Comparison of ENCODE assay signal across 25 cellular contexts in genomic region chr1:95733031-95733430, GRCh38.
"Had no signal": no experiment of that assay in that cellular context is flagged by ENCODE, and none has a peak within 500 bp of the region (broad histone marks: within the 10 kb centered on the region; RNA-seq: fewer than 3 reads in every experiment).

No MANE protein-coding gene starts in this region.

- H3K27ac ChIP-seq: ascending aorta, SJCRH30, SK-N-MC had no signal

- H3K4me1 ChIP-seq: ascending aorta, SJCRH30 had no signal

- H3K9me3 ChIP-seq: ascending aorta, SJCRH30 had no signal

- H3K4me3 ChIP-seq: ascending aorta, SJCRH30, SK-N-MC had no signal

- H3K27me3 ChIP-seq: ascending aorta, SJCRH30 had no signal

- DNase-seq: activated CD4-positive, alpha-beta T cell treated with anti-CD3 and anti-CD28 coated beads for 36 hours; activated CD4-positive, alpha-beta T cell treated with anti-CD3 and anti-CD28 coated beads, Interleukin-2, amount 10 ng/mL, durations not matched to agents 7 days and 5 days; activated CD4-positive, alpha-beta T cell treated with anti-CD3 and anti-CD28 coated beads, Interleukin-2, amount 50 U/mL, for 48 hours; activated CD8-positive, alpha-beta T cell treated with anti-CD3 and anti-CD28 coated beads, Interleukin-2, amount 10 ng/mL, durations not matched to agents 7 days and 5 days; activated gamma-delta T cell; activated naive CD4-positive, alpha-beta T cell treated with Interleukin-2 at 50 U/mL for 16 hours; activated naive CD8-positive, alpha-beta T cell treated with anti-CD3 and anti-CD28 coated beads, Interleukin-2, amount 10 ng/mL, durations not matched to agents 7 days and 5 days; activated T-cell treated with anti-CD3 and anti-CD28 coated beads, Interleukin-2, amount 50 U/mL, for 24 hours; amygdala; NCI-H1092 treated with DMSO at 0.1 percent for 48 hours; NCI-H1417; NCI-H146; NCI-H187 treated with DMSO at 0.1 percent for 48 hours; NCI-H2081; NCI-H2171 treated with DMSO at 0.1 percent for 48 hours; NCI-H226; NCI-H524 treated with DMSO at 0.1 percent for 48 hours; SHP77; SJCRH30; T1000 had no signal

- H3K36me3 ChIP-seq: ascending aorta, SJCRH30 had no signal

- ATAC-seq: activated CD4-positive, alpha-beta T cell treated with anti-CD3 and anti-CD28 coated beads for 36 hours; activated CD4-positive, CD25-positive, alpha-beta regulatory T cell treated with anti-CD3 and anti-CD28 coated beads, Interleukin-2, amount 50 U/mL, for 24 hours; activated CD8-positive, alpha-beta T cell treated with anti-CD3 and anti-CD28 coated beads, Interleukin-2, amount 10 ng/mL, durations not matched to agents 7 days and 5 days; Panc1; WTC11 had no signal
